Comparison of ENCODE assay signal across 8 cellular contexts in genomic region chr1:112390775-112391602, GRCh38. TPM values are rescaled to one million over a fixed set of nuclear protein-coding genes. Genes with fewer than 3 reads are reported as not detected.
DNase-seq lines count a peak whose midpoint lies in the region; ATAC-seq and TF ChIP-seq lines count a peak whose summit lies in the region.

No MANE protein-coding gene starts in this region.

- DNase-seq in NCI-H2227 treated with DMSO at 0.1 percent for 48 hours (lab: John Stamatoyannopoulos, UW) (peak; percentile 96), WTC11 (ENCODE audit: low spot score) (peak; percentile 91), caudate nucleus (lab: John Stamatoyannopoulos, UW) (peak in 59 of 61 donors; percentile 32 to 95 (median 75)), iris pigment epithelial cell (ENCODE audit: low read depth) (peak; percentile 89)
- DNase-seq in stimulated activated CD4-positive, alpha-beta T cell treated with anti-CD3 and anti-CD28 coated beads, Interleukin-12 subunit alpha, Interleukin-12 subunit beta, amount 100 ng/mL, for 24 hours (ENCODE audit: low read depth in 2 of 2): peak; percentile 57 to 78

- H3K27me3 Mint-ChIP-seq in WTC11 (ENCODE audit: low read depth): no peaks in the 10 kb centered on the region

- POLR2A ChIA-PET in WTC11 (lab: Charles Lee): interaction anchor here (0.6 to 1.6 kb wide), 7 partner anchors 75 to 683 kb away, joined by 3 to 10 read pairs (median 4); partner anchors contain the start of gene MOV10

- H3K36me3 Mint-ChIP-seq in WTC11: no peaks in the 10 kb centered on the region

- no peak overlapping the region; the same call in 1 of the 2 replicates for H3K27ac Mint-ChIP-seq in WTC11

- H3K9me3 Mint-ChIP-seq in WTC11: no peaks in the 10 kb centered on the region

- TF ChIP-seq CTCF in 22Rv1 (IDR thresholded peaks at IDR 0.05) (peak; percentile 91), WTC11 (IDR thresholded peaks at IDR 0.05) (peak; percentile 87)

- H3K4me3 Mint-ChIP-seq in WTC11: peak overlapping the region; percentile 80

- H3K4me1 Mint-ChIP-seq in WTC11: peaks cover 38% of the 10 kb centered on the region

- H3K27ac ChIP-seq in 22Rv1 (no peak overlapping the region), caudate nucleus (ENCODE audit: low read depth, low read length) (peak overlapping the region; percentile 65)

- ATAC-seq in GM18511 (IDR thresholded peaks at IDR 0.05; ENCODE audit: unreplicated experiment) (peak; percentile 68), HG03159 (IDR thresholded peaks at IDR 0.05; ENCODE audit: unreplicated experiment) (peak; percentile 55), WTC11 (peak; percentile 88)

- CTCF ChIA-PET in WTC11 (lab: Charles Lee): interaction anchor here (0.6 to 6.2 kb wide), 42 partner anchors 10 to 1895 kb away, joined by 3 to 80 read pairs (median 6); partner anchors contain the start of genes MOV10, PPM1J, RHOC and ST7L

TF ChIP-seq in WTC11, 78 proteins besides CTCF, POLR2A, EP300 and RAD21:
- TF ChIP-seq ARID4B (CRISPR knock-in tag; IDR thresholded peaks at IDR 0.05; ENCODE audit: borderline replicate concordance) (no peak), ETV6 (CRISPR knock-in tag; IDR thresholded peaks at IDR 0.05) (0 out of 2 replicates have a peak, but pooled peaks have one; percentile 15), RORB (CRISPR knock-in tag; IDR thresholded peaks at IDR 0.05) (no peak), ELF4 (CRISPR knock-in tag; IDR thresholded peaks at IDR 0.05; ENCODE audit: low read depth) (no peak), ZNF281 (CRISPR knock-in tag; IDR thresholded peaks at IDR 0.05) (no peak), JAZF1 (CRISPR knock-in tag; IDR thresholded peaks at IDR 0.05) (no peak), SP1 (CRISPR knock-in tag; conservative IDR thresholded peaks at IDR 0.05) (peak; percentile 41; the same call in 1 of the 2 replicates)

RNA-seq across cellular contexts. Expression of gene CTTNBP2NL, which starts 5.0 kb away (rescaled TPM):
- 28.5 to 32.8 TPM (median 32.0 TPM) in 3 replicates for total RNA-seq in WTC11 (2021)
